ENCODE assay signal across 32 cellular contexts in genomic region chr19:46142294-46142693, GRCh38. TPM values are rescaled to one million over a fixed set of nuclear protein-coding genes. Genes with fewer than 3 reads are reported as not detected.
"Had no signal": no experiment of that assay in that cellular context is flagged by ENCODE, and none has a peak within 500 bp of the region (broad histone marks: within the 10 kb centered on the region; RNA-seq: fewer than 3 reads in every experiment).

No MANE protein-coding gene starts in this region.

- H3K4me3 Mint-ChIP-seq: mesothelial cell of epicardium, naive B cell had no signal

- H3K4me1 Mint-ChIP-seq: naive B cell had no signal

- H3K27ac Mint-ChIP-seq: naive B cell had no signal

- H3K9me3 Mint-ChIP-seq: mesothelial cell of epicardium, naive B cell had no signal

- ATAC-seq: gastrocnemius medialis, heart right ventricle, left cardiac atrium, left lung, left ventricle myocardium superior, lower lobe of right lung, mucosa of descending colon had no signal

- H3K36me3 Mint-ChIP-seq: mesothelial cell of epicardium, naive B cell had no signal

- H3K36me3 ChIP-seq: esophagus squamous epithelium, gastrocnemius medialis, heart right ventricle, left lung, lower lobe of right lung had no signal

- H3K27ac ChIP-seq: coronary artery, dorsolateral prefrontal cortex, esophagus squamous epithelium, gastrocnemius medialis, heart right ventricle, left lung, lower lobe of right lung had no signal

- H3K4me3 ChIP-seq: coronary artery, dorsolateral prefrontal cortex, esophagus squamous epithelium, gastrocnemius medialis, heart right ventricle, left lung, lower lobe of right lung, mucosa of descending colon had no signal

- DNase-seq: dermis blood vessel endothelial cell; dorsolateral prefrontal cortex; effector CD4-positive, alpha-beta T cell; effector memory CD4-positive, alpha-beta T cell; esophagus squamous epithelium; foreskin fibroblast; foreskin melanocyte; gastrocnemius medialis; glutamatergic neuron; head of caudate nucleus; heart right ventricle; hippocampal formation; left cardiac atrium; left lung; left ventricle myocardium superior; lower lobe of right lung; mesenchymal stem cell; mucosa of descending colon; naive B cell had no signal

- H3K9me3 ChIP-seq: esophagus squamous epithelium, gastrocnemius medialis, heart right ventricle, left lung, lower lobe of right lung, mucosa of descending colon had no signal

- H3K4me1 ChIP-seq: esophagus squamous epithelium, gastrocnemius medialis, heart right ventricle, left lung, lower lobe of right lung had no signal

- H3K27me3 ChIP-seq: dorsolateral prefrontal cortex, esophagus squamous epithelium had no signal

- FAIRE-seq: colon, endothelial cell of umbilical vein, islet of Langerhans, keratinocyte had no signal

RNA-seq across cellular contexts. Expression of gene IGFL2, which starts 5.7 kb away (rescaled TPM):
- total RNA-seq: dermis blood vessel endothelial cell, endothelial cell of umbilical vein, epithelial cell of proximal tubule, esophagus squamous epithelium, gastrocnemius medialis, glomerular endothelial cell, kidney epithelial cell, left cardiac atrium, left ventricle myocardium superior, lower lobe of right lung, lung microvascular endothelial cell, mesenteric fat pad, myocyte had no signal
- polyA plus RNA-seq: endothelial cell of umbilical vein, heart right ventricle had no signal

RNA-seq across cellular contexts. Expression of gene IGFL3, which starts 17.8 kb away (rescaled TPM):
- total RNA-seq: dermis blood vessel endothelial cell, dorsolateral prefrontal cortex, endothelial cell of umbilical vein, epithelial cell of proximal tubule, esophagus squamous epithelium, gastrocnemius medialis, glomerular endothelial cell, heart right ventricle, kidney epithelial cell, left cardiac atrium, left lung, left ventricle myocardium superior, lower lobe of right lung, lung microvascular endothelial cell, mesenteric fat pad, mesothelial cell of epicardium, mucosa of descending colon, myocyte had no signal
- polyA plus RNA-seq: endothelial cell of umbilical vein, esophagus, heart right ventricle had no signal
